ENCODE assay signal across 16 cellular contexts in genomic region chr12:48084841-48085460, GRCh38.
"Had no signal": no experiment of that assay in that cellular context is flagged by ENCODE, and none has a peak within 500 bp of the region (broad histone marks: within the 10 kb centered on the region; RNA-seq: fewer than 3 reads in every experiment).

No MANE protein-coding gene starts in this region.

- H3K27ac Mint-ChIP-seq: activated naive CD4-positive, alpha-beta T cell treated with anti-CD3 and anti-CD28 coated beads for 36 hours; activated T-helper 2 cell treated with anti-CD3 and anti-CD28 coated beads, Interferon-gamma antibody, Interleukin-2, Interleukin-4, amounts not matched to agents 10 μg/mL and 5 μg/mL and 100 μg/mL, durations not matched to agents 14 hours and 24 hours and 36 hours; natural killer cell treated with Interleukin-12 subunit alpha and Interleukin-12 subunit beta and Interleukin-15 and Interleukin-18, amount 100 ng/mL, for 72 hours; stimulated activated naive CD8-positive, alpha-beta T cell treated with anti-CD3 and anti-CD28 coated beads, Interleukin-15, amount 100 ng/mL, for 72 hours; type B pancreatic cell had no signal

- H3K4me3 Mint-ChIP-seq: activated naive CD4-positive, alpha-beta T cell treated with anti-CD3 and anti-CD28 coated beads for 36 hours; natural killer cell treated with Interleukin-12 subunit alpha and Interleukin-12 subunit beta and Interleukin-15 and Interleukin-18, amount 100 ng/mL, for 72 hours; stimulated activated naive CD8-positive, alpha-beta T cell treated with anti-CD3 and anti-CD28 coated beads, Interleukin-15, amount 100 ng/mL, for 72 hours; type B pancreatic cell had no signal

- DNase-seq: activated CD4-positive, CD25-positive, alpha-beta regulatory T cell treated with anti-CD3 and anti-CD28 coated beads, Interleukin-2, amount 50 U/mL, for 72 hours; activated naive CD4-positive, alpha-beta T cell treated with anti-CD3 and anti-CD28 coated beads for 36 hours; activated T-cell treated with anti-CD3 and anti-CD28 coated beads for 4 hours; dorsolateral prefrontal cortex; islet precursor cell; left lung; right cardiac atrium; small intestine; stimulated activated CD4-positive, alpha-beta T cell treated with anti-CD3 and anti-CD28 coated beads, Interleukin-4, amount 100 ng/mL, for 4 hours; stimulated activated CD8-positive, alpha-beta memory T cell treated with anti-CD3 and anti-CD28 coated beads, Interleukin-4, amount 100 ng/mL, for 48 hours; stimulated activated naive CD8-positive, alpha-beta T cell treated with anti-CD3 and anti-CD28 coated beads, Interleukin-15, amount 100 ng/mL, for 72 hours; T-helper 9 cell had no signal

- H3K4me1 Mint-ChIP-seq: stimulated activated naive CD8-positive, alpha-beta T cell treated with anti-CD3 and anti-CD28 coated beads, Interleukin-15, amount 100 ng/mL, for 72 hours had no signal

- ATAC-seq: gastroesophageal sphincter; left lung; right cardiac atrium; stimulated activated naive CD8-positive, alpha-beta T cell treated with anti-CD3 and anti-CD28 coated beads, Interleukin-15, amount 100 ng/mL, for 72 hours had no signal

- H3K27me3 Mint-ChIP-seq: natural killer cell treated with Interleukin-12 subunit alpha and Interleukin-12 subunit beta and Interleukin-15 and Interleukin-18, amount 100 ng/mL, for 72 hours; stimulated activated naive CD8-positive, alpha-beta T cell treated with anti-CD3 and anti-CD28 coated beads, Interleukin-15, amount 100 ng/mL, for 72 hours; type B pancreatic cell had no signal

- H3K9me3 Mint-ChIP-seq: activated naive CD4-positive, alpha-beta T cell treated with anti-CD3 and anti-CD28 coated beads for 36 hours; activated T-helper 2 cell treated with anti-CD3 and anti-CD28 coated beads, Interferon-gamma antibody, Interleukin-2, Interleukin-4, amounts not matched to agents 10 μg/mL and 5 μg/mL and 100 μg/mL, durations not matched to agents 14 hours and 24 hours and 36 hours; natural killer cell treated with Interleukin-12 subunit alpha and Interleukin-12 subunit beta and Interleukin-15 and Interleukin-18, amount 100 ng/mL, for 72 hours; stimulated activated naive CD8-positive, alpha-beta T cell treated with anti-CD3 and anti-CD28 coated beads, Interleukin-15, amount 100 ng/mL, for 72 hours; type B pancreatic cell had no signal
